Comparison of ENCODE assay signal across 14 cellular contexts in genomic region chr2:239438968-239439367, GRCh38.
"Had no signal": no experiment of that assay in that cellular context is flagged by ENCODE, and none has a peak within 500 bp of the region (broad histone marks: within the 10 kb centered on the region; RNA-seq: fewer than 3 reads in every experiment).

No MANE protein-coding gene starts in this region.

- H3K9me3 ChIP-seq: mucosa of descending colon had no signal

- DNase-seq: activated CD8-positive, alpha-beta memory T cell treated with anti-CD3 and anti-CD28 coated beads, Interleukin-2, amount 50 U/mL, for 48 hours; activated CD8-positive, alpha-beta T cell treated with anti-CD3 and anti-CD28 coated beads, Interleukin-2, amount 10 ng/mL, durations not matched to agents 7 days and 5 days; activated naive CD4-positive, alpha-beta T cell; central memory CD4-positive, alpha-beta T cell; cortex of kidney; effector memory CD8-positive, alpha-beta T cell; kidney glomerular epithelial cell; mucosa of descending colon; SIG-M5; stimulated activated CD4-positive, alpha-beta T cell treated with anti-CD3 and anti-CD28 coated beads, Interleukin-1b, Interleukin-23, amount 100 ng/mL, for 48 hours; trophoblast cell had no signal

- H3K4me3 ChIP-seq: lung, mucosa of descending colon had no signal

- ATAC-seq: activated CD8-positive, alpha-beta T cell treated with anti-CD3 and anti-CD28 coated beads, Interleukin-2, amount 10 ng/mL, durations not matched to agents 7 days and 5 days; effector memory CD8-positive, alpha-beta T cell; mucosa of descending colon; stimulated activated memory B cell treated with anti-CD40 and anti-IgM and Interleukin-4, amounts not matched to agents 10 μg/mL and 1 μg/mL and 100 μg/mL, for 72 hours had no signal

- H3K27ac ChIP-seq: epithelial cell of prostate had no signal
